12 cellular contexts compared by ENCODE assay signal in the genomic region with DNA sequence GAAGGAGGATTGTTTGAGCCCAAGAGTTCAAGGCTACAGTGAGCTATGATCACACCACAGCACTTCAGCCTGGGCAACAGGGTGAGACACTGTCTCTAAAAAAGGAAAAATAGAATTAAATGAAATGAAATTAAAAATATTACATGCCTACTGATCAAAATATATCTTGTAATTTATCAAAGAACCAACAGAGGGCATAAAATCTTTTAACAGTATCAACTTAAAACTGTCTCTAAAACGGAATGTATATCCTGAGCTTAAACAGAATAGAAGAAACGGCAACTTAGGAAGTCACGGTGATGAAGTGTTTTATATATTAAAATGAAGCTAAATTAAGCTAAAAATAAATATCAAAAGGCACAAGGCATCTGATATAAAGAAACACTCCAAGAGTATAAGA.
DNase-seq lines count a peak whose midpoint lies in the region; ATAC-seq and TF ChIP-seq lines count a peak whose summit lies in the region.
"Had no signal": no experiment of that assay in that cellular context is flagged by ENCODE, and none has a peak within 500 bp of the region (broad histone marks: within the 10 kb centered on the region; RNA-seq: fewer than 3 reads in every experiment).

No MANE protein-coding gene starts in this region.

- peak in 2 of 3 experiments; percentile 15 to 29; a peak in 2 of 6 replicates for TF ChIP-seq CTCF in HCT116 (IDR thresholded peaks at IDR 0.05 in 2 of 3, conservative IDR thresholded peaks at IDR 0.05 in 1 of 3; ENCODE audit: borderline replicate concordance in 1 of 3, insufficient read depth in 1 of 3, low read depth in 2 of 3, low read length in 2 of 3)
- peak; percentile 21 for TF ChIP-seq CTCF in fibroblast of villous mesenchyme (IDR thresholded peaks at IDR 0.05; ENCODE audit: insufficient read depth, low read depth, low read length)

- intact Hi-C loops in HCT116 (cut with micrococcal nuclease) = no loop called here

- H4K20me1 ChIP-seq in HCT116 (ENCODE audit: insufficient read depth) = no peaks in the 10 kb centered on the region

- DNase-seq in ACHN (peak; percentile 19), HCT116 (ENCODE audit: low read depth, low spot score) (no peak), SK-MEL-5 (ENCODE audit: low read depth, low spot score) (peak; percentile 14), fibroblast of villous mesenchyme (ENCODE audit: low read depth) (peak; percentile 9), SHP77 (lab: John Stamatoyannopoulos, UW) (no peak)
- no peak for DNase-seq in activated CD4-positive, CD25-positive, alpha-beta regulatory T cell (lab: John Stamatoyannopoulos, UW)
- DNase-seq: NCI-H2171, T-helper 1 cell, transverse colon had no signal

- POLR2A ChIA-PET in HCT116 (lab: Charles Lee) = interaction anchor here (1.1 kb wide), 1 partner anchor 79 kb away, joined by 3 read pairs; a partner anchor contains a TSS

- no peak overlapping the region for H3K4me2 ChIP-seq in HCT116 (ENCODE audit: low read length)

- TF ChIP-seq RAD21 in HCT116 (IDR thresholded peaks at IDR 0.05; ENCODE audit: low read depth) = no peak; the same call in 1 of the 2 replicates

- no peak overlapping the region for H2AFZ ChIP-seq in HCT116 (ENCODE audit: low read depth, low read length, poor library complexity, severe bottlenecking)

- H3K27ac ChIP-seq in HCT116 (ENCODE audit: low read depth, low read length) = no peak overlapping the region
- H3K27ac ChIP-seq: gastroesophageal sphincter, transverse colon had no signal

- RAD21 ChIA-PET in HCT116 (lab: Charles Lee; ENCODE audit: low non-redundant PET in 1 of 2, low total read pairs in 2 of 2, uncharacterized antibody in 2 of 2, unreplicated experiment in 2 of 2) = no interaction called here

- H3K9me2 ChIP-seq in HCT116 (ENCODE audit: insufficient read depth) = no peaks in the 10 kb centered on the region

- no peak overlapping the region for H3K4me3 ChIP-seq in HCT116 (replicated peaks in 1 of 2; ENCODE audit: low read depth in 1 of 2, low read length in 2 of 2)
- H3K4me3 ChIP-seq in fibroblast of villous mesenchyme (ENCODE audit: low read depth, low read length) = no peak overlapping the region
- H3K4me3 ChIP-seq: gastroesophageal sphincter, transverse colon had no signal

- in situ Hi-C loops in ACHN (cut with HindIII; ENCODE audit: low pct_ligation_motif_present, low pct_unique_long_range_greater_than_20kb, low sequenced_read_pairs) (no loop called here), SK-MEL-5 (cut with HindIII; ENCODE audit: low pct_unique_long_range_greater_than_20kb, low sequenced_read_pairs) (no loop called here)

- no peaks in the 10 kb centered on the region for H3K36me3 ChIP-seq in HCT116 (ENCODE audit: control insufficient read depth in 1 of 2, insufficient read depth in 2 of 2, low read length in 2 of 2)
- H3K36me3 ChIP-seq: gastroesophageal sphincter, transverse colon had no signal

- H3K79me2 ChIP-seq in HCT116 (ENCODE audit: insufficient read depth, low read length) = no peaks in the 10 kb centered on the region

- CTCF ChIA-PET in HCT116 (lab: Charles Lee) = interaction anchor here (0.9 to 1.2 kb wide), 4 partner anchors 16 to 321 kb away, joined by 3 to 5 read pairs (median 4); no protein-coding TSS in a partner anchor

- H3K27me3 ChIP-seq in HCT116 (ENCODE audit: insufficient read depth, low read length) = no peaks in the 10 kb centered on the region
- H3K27me3 ChIP-seq: transverse colon had no signal

- H3K9ac ChIP-seq in HCT116 (ENCODE audit: low read length) = no peak overlapping the region

- ATAC-seq in HCT116 (no peak; the same call in 1 of the 2 replicates), HG02763 (IDR thresholded peaks at IDR 0.05; ENCODE audit: unreplicated experiment) (no peak), HG02678 (IDR thresholded peaks at IDR 0.05; ENCODE audit: unreplicated experiment) (no peak)
- ATAC-seq: gastroesophageal sphincter had no signal

- BruUV-seq in HCT116 (replicated peaks; lab: Mats Ljungman, UMichigan) = no TSS peak

- H3K9me3 ChIP-seq in HCT116 (ENCODE audit: control insufficient read depth in 1 of 2, insufficient read depth in 1 of 2, low read depth in 1 of 2, low read length in 2 of 2) = no peaks in the 10 kb centered on the region
- H3K9me3 ChIP-seq: transverse colon had no signal

- H3K4me1 ChIP-seq in HCT116 (ENCODE audit: control insufficient read depth in 1 of 2, insufficient read depth in 2 of 2, low read length in 2 of 2) = no peaks in the 10 kb centered on the region
- H3K4me1 ChIP-seq: gastroesophageal sphincter, transverse colon had no signal

- no peak for TF ChIP-seq POLR2A in HCT116 (IDR thresholded peaks at IDR 0.05; ENCODE audit: borderline replicate concordance, extremely low read depth, insufficient read depth, insufficient read length)

TF ChIP-seq in HCT116, 20 proteins besides CTCF, POLR2A, EP300 and RAD21:
- TF ChIP-seq CEBPB (IDR thresholded peaks at IDR 0.05; ENCODE audit: low read depth) (no peak), EZH2phosphoT487 (IDR thresholded peaks at IDR 0.05; ENCODE audit: borderline replicate concordance) (no peak), YY1 (IDR thresholded peaks at IDR 0.05; ENCODE audit: extremely low read depth, insufficient replicate concordance, low read depth, low read length) (no peak)
- TF ChIP-seq, protein P1, sequence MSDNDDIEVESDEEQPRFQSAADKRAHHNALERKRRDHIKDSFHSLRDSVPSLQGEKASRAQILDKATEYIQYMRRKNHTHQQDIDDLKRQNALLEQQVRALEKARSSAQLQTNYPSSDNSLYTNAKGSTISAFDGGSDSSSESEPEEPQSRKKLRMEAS (IDR thresholded peaks at IDR 0.05) = no peak

Comparison
In these comparisons a context has a peak if more than half of its experiments do, and no peak if none do; other contexts are left out.
1. DNase-seq: peak in ACHN (single experiment), SK-MEL-5 (single experiment) and fibroblast of villous mesenchyme (single experiment); none in HCT116 (single experiment), activated CD4-positive, CD25-positive, alpha-beta regulatory T cell (0 of 4) and SHP77 (0 of 2).